ENCODE assay signal across 11 cellular contexts in genomic region chr17:40103082-40103741, GRCh38. TPM values are rescaled to one million over a fixed set of nuclear protein-coding genes. Genes with fewer than 3 reads are reported as not detected.
DNase-seq lines count a peak whose midpoint lies in the region; ATAC-seq, FAIRE-seq and TF ChIP-seq lines count a peak whose summit lies in the region.
"Had no signal": no experiment of that assay in that cellular context is flagged by ENCODE, and none has a peak within 500 bp of the region (broad histone marks: within the 10 kb centered on the region; RNA-seq: fewer than 3 reads in every experiment).

No MANE protein-coding gene starts in this region.

- BruUV-seq in K562 (replicated peaks; lab: Mats Ljungman, UMichigan): no TSS peak

- TF ChIP-seq RAD21 in K562 (CRISPR knock-in tag; conservative IDR thresholded peaks at IDR 0.05 in 1 of 2, IDR thresholded peaks at IDR 0.05 in 1 of 2): no peak

- H4K20me1 ChIP-seq in K562 (replicated peaks; ENCODE audit: control insufficient read depth, insufficient read depth, low read length): no peaks in the 10 kb centered on the region

- no peak for DNase-seq in activated naive CD4-positive, alpha-beta T cell treated with anti-CD3 and anti-CD28 coated beads, Interleukin-2, amount 50 U/mL, for 72 hours (ENCODE audit: low spot score in 2 of 2)
- DNase-seq in K562 (ENCODE audit: extremely low read depth in 1 of 4, low spot score in 3 of 4) (no peak), transverse colon (no peak), hepatic stellate cell (ENCODE audit: low spot score) (no peak)
- DNase-seq: NCI-H1930, SIG-M5 had no signal

- no peak for ATAC-seq in activated naive CD4-positive, alpha-beta T cell treated with anti-CD3 and anti-CD28 coated beads, Interleukin-2, amount 50 U/mL, for 72 hours
- no peak for ATAC-seq in K562
- no peak for ATAC-seq in GM19397 (IDR thresholded peaks at IDR 0.05; ENCODE audit: unreplicated experiment)
- ATAC-seq in GM18498 (IDR thresholded peaks at IDR 0.05; ENCODE audit: unreplicated experiment): no peak

- TF ChIP-seq EP300 in K562 (IDR thresholded peaks at IDR 0.05; ENCODE audit: low read length) (no peak), transverse colon (IDR thresholded peaks at IDR 0.05; ENCODE audit: low read depth) (no peak)

- no peaks in the 10 kb centered on the region for H3K36me3 Mint-ChIP-seq in activated naive CD4-positive, alpha-beta T cell treated with anti-CD3 and anti-CD28 coated beads, Interleukin-2, amount 50 U/mL, for 24 hours
- peaks cover 0 to 22% of the 10 kb centered on the region in 2 donors for H3K36me3 Mint-ChIP-seq in activated naive CD4-positive, alpha-beta T cell treated with anti-CD3 and anti-CD28 coated beads, Interleukin-2, amount 50 U/mL, for 72 hours

- no peaks in the 10 kb centered on the region for H3K9me3 Mint-ChIP-seq in activated naive CD4-positive, alpha-beta T cell treated with anti-CD3 and anti-CD28 coated beads, Interleukin-2, amount 50 U/mL, for 24 hours
- H3K9me3 Mint-ChIP-seq in activated naive CD4-positive, alpha-beta T cell treated with anti-CD3 and anti-CD28 coated beads, Interleukin-2, amount 50 U/mL, for 72 hours: peaks cover 0 to 8% of the 10 kb centered on the region in 2 donors

- H3K27me3 ChIP-seq in K562 (ENCODE audit: control insufficient read depth in 2 of 2, insufficient read depth in 2 of 2, low read length in 2 of 2) (no peaks in the 10 kb centered on the region), mucosa of stomach (ENCODE audit: control insufficient read depth, insufficient read depth, low read length) (no peaks in the 10 kb centered on the region), transverse colon (no peaks in the 10 kb centered on the region)

- peak overlapping the region; percentile 80 for H2AFZ ChIP-seq in K562 (ENCODE audit: low read depth, low read length)

- H3K9ac ChIP-seq in K562 (ENCODE audit: insufficient read depth in 1 of 2, low read depth in 2 of 2, low read length in 2 of 2): peak overlapping the region; percentile 6 to 85; a peak in 2 of 4 replicates
- peak overlapping the region; percentile 46 for H3K9ac ChIP-seq in mucosa of stomach (ENCODE audit: low read length)

- H3K36me3 ChIP-seq in K562 (ENCODE audit: control insufficient read depth, insufficient read depth, low read length) (peaks cover 5% of the 10 kb centered on the region; the same call in 1 of the 3 replicates), mucosa of stomach (ENCODE audit: control insufficient read depth, insufficient read depth, low read length) (no peaks in the 10 kb centered on the region), transverse colon (no peaks in the 10 kb centered on the region)

- H3K4me1 ChIP-seq in K562 (replicated peaks in 1 of 2; ENCODE audit: control insufficient read depth in 2 of 2, insufficient read depth in 2 of 2, low read length in 2 of 2) (peaks cover 53 to 54% of the 10 kb centered on the region in 2 experiments), mucosa of stomach (ENCODE audit: control insufficient read depth, insufficient read depth, low read length) (peaks cover 74% of the 10 kb centered on the region), transverse colon (peaks cover 69 to 89% (median 80%) of the 10 kb centered on the region in 4 donors)

- in situ Hi-C loops in K562 (cut with MboI) (no loop called here), transverse colon (cut with MboI; ENCODE audit: low pct_ligation_motif_present in 1 of 4, low pct_unique_long_range_greater_than_20kb in 1 of 4, low sequenced_read_pairs in 3 of 4) (no loop called here)

- peak overlapping the region; percentile 53 for H3K27ac Mint-ChIP-seq in activated naive CD4-positive, alpha-beta T cell treated with anti-CD3 and anti-CD28 coated beads, Interleukin-2, amount 50 U/mL, for 24 hours
- H3K27ac Mint-ChIP-seq in activated naive CD4-positive, alpha-beta T cell treated with anti-CD3 and anti-CD28 coated beads, Interleukin-2, amount 50 U/mL, for 72 hours: no peak overlapping the region

- CTCF ChIA-PET in K562 (lab: Yijun Ruan, JAX; ENCODE audit: low intra/inter-chr PET ratio): no interaction called here

- TF ChIP-seq POLR2A in K562 (conservative IDR thresholded peaks at IDR 0.05) (no peak), transverse colon (IDR thresholded peaks at IDR 0.05) (no peak)

- H3K4me3 ChIP-seq in K562: no peak overlapping the region
- H3K4me3 ChIP-seq in mucosa of stomach (ENCODE audit: low read length): no peak overlapping the region
- H3K4me3 ChIP-seq in transverse colon: no peak overlapping the region

- TF ChIP-seq CTCF in K562 (IDR thresholded peaks at IDR 0.05 in 2 of 3, conservative IDR thresholded peaks at IDR 0.05 in 1 of 3; ENCODE audit: insufficient read depth in 2 of 3, low read depth in 1 of 3, low read length in 3 of 3) (no peak), transverse colon (IDR thresholded peaks at IDR 0.05) (no peak)

- H3K79me2 ChIP-seq in K562 (ENCODE audit: control insufficient read depth, insufficient read depth, low read length): peaks cover 18% of the 10 kb centered on the region

- H3K27ac ChIP-seq in K562 (ENCODE audit: extremely low read depth, low read depth, low read length): peak overlapping the region; percentile 18; the same call in 1 of the 3 replicates
- peak overlapping the region; percentile 93 to 99 (median 96) for H3K27ac ChIP-seq in transverse colon

- WGBS in K562 (ENCODE audit: insufficient coverage, low coverage, missing lambda C conversion rate): 68% methylated on average over 3 of the region's 3 CpGs
- 30 to 43% methylated on average over 2 to 3 of the region's 3 CpGs for WGBS in transverse colon (ENCODE audit: low coverage in 1 of 2), 2 donors

- POLR2A ChIA-PET in K562 (lab: Yijun Ruan, JAX): interaction anchor here (0.6 to 5.6 kb wide), 7 partner anchors 9 to 1295 kb away, joined by 3 to 66 read pairs (median 4); no protein-coding TSS in a partner anchor

- H3K4me3 Mint-ChIP-seq in activated naive CD4-positive, alpha-beta T cell treated with anti-CD3 and anti-CD28 coated beads, Interleukin-2, amount 50 U/mL, for 24 hours: no peak overlapping the region

- intact Hi-C loops in K562 (cut with micrococcal nuclease): no loop called here
- intact Hi-C loops in transverse colon (cut with DNase I; ENCODE audit: low total_unique reads): no loop called here

- peaks cover 1% of the 10 kb centered on the region for H3K9me1 ChIP-seq in K562 (ENCODE audit: control insufficient read depth, insufficient read depth, low read length)

- no peak for FAIRE-seq in K562 (lab: Jason Lieb, UNC)
- FAIRE-seq: colon had no signal

- H3K9me3 ChIP-seq in K562 (replicated peaks; ENCODE audit: control insufficient read depth, insufficient read depth, low read depth, low read length): no peaks in the 10 kb centered on the region
- H3K9me3 ChIP-seq in mucosa of stomach (ENCODE audit: control insufficient read depth, low read length): no peaks in the 10 kb centered on the region
- no peaks in the 10 kb centered on the region for H3K9me3 ChIP-seq in transverse colon

- H3K27me3 Mint-ChIP-seq in activated naive CD4-positive, alpha-beta T cell treated with anti-CD3 and anti-CD28 coated beads, Interleukin-2, amount 50 U/mL, for 24 hours: no peaks in the 10 kb centered on the region

- H3K4me2 ChIP-seq in K562 (ENCODE audit: insufficient read depth, low read length): no peak overlapping the region

- peaks cover 93% of the 10 kb centered on the region for H3K4me1 Mint-ChIP-seq in activated naive CD4-positive, alpha-beta T cell treated with anti-CD3 and anti-CD28 coated beads, Interleukin-2, amount 50 U/mL, for 24 hours

RNA-seq across cellular contexts. Expression of gene NR1D1, which starts 2.8 kb away (rescaled TPM):
- 10 to 100 TPM in 1 of 2 donors, 1 to 10 TPM in 1; 4.8 to 26.7 TPM for total RNA-seq in activated naive CD4-positive, alpha-beta T cell treated with anti-CD3 and anti-CD28 coated beads, Interleukin-2, amount 50 U/mL, for 72 hours
- 2.3 and 7.8 TPM in 2 replicates for total RNA-seq in K562 (2011; cell fraction: chromatin; rRNA removed; ENCODE audit: low replicate concordance)
- 3.6 and 4.0 TPM in 2 replicates for total RNA-seq in K562 (2011; cell fraction: nucleolus; rRNA removed)
- total RNA-seq in K562 (2011; cell fraction: nucleoplasm; rRNA removed): 3.1 and 3.2 TPM in 2 replicates
- total RNA-seq in K562 (2014; rRNA removed): 0.78 and 1.00 TPM in 2 replicates
- total RNA-seq in K562 (2014; rRNA removed; fragmentation: Illumina TruSeq; extraction: Trizol): 0.32 and 0.47 TPM in 2 replicates
- total RNA-seq in K562 (2015; rRNA removed; fragmentation: Illumina TruSeq; extraction: Trizol): 0.65 and 1.2 TPM in 2 replicates
- total RNA-seq in K562 (2021): 6.6 and 7.7 TPM in 2 replicates
- polyA plus RNA-seq in K562 (2011; rRNA removed): 0.25 and 0.41 TPM in 2 replicates
- 0.21 and 0.89 TPM in 2 replicates for polyA plus RNA-seq in K562 (2011; cell fraction: cytosol; rRNA removed)
- polyA plus RNA-seq in K562 (2011; cell fraction: nucleus; rRNA removed): 1.3 and 5.0 TPM in 2 replicates
- 5.3 and 5.4 TPM in 2 replicates for polyA plus RNA-seq in K562 (2012)
- 4.7 and 6.9 TPM in 2 replicates for polyA plus RNA-seq in K562 (2014; fragmentation: Illumina TruSeq; extraction: Trizol)
- polyA plus RNA-seq in K562 (2014; fragmentation: Nextera tagmentation; extraction: Ambion mirVana): under 1 TPM; 0.27 TPM
- polyA plus RNA-seq in K562 (2014; rRNA removed): 1.4 and 2.0 TPM in 2 replicates
- polyA minus RNA-seq in K562 (2011; rRNA and poly(A)+ RNA removed): 0.42 and 0.63 TPM in 2 replicates
- 0.46 and 3.3 TPM in 2 replicates for polyA minus RNA-seq in K562 (2011; cell fraction: cytosol; rRNA and poly(A)+ RNA removed)
- 2.2 and 2.6 TPM in 2 replicates for polyA minus RNA-seq in K562 (2011; cell fraction: nucleus; rRNA and poly(A)+ RNA removed)
- total RNA-seq in transverse colon: 10 to 100 TPM in 1 of 4 donors, 1 to 10 TPM in 3; 4.8 to 18.0 (median 7.3) TPM

RNA-seq across cellular contexts. Expression of gene MSL1, which starts 18.6 kb away (rescaled TPM):
- 100 to 1,000 TPM in 1 of 2 donors, 10 to 100 TPM in 1; 83.4 to 140 TPM for total RNA-seq in activated naive CD4-positive, alpha-beta T cell treated with anti-CD3 and anti-CD28 coated beads, Interleukin-2, amount 50 U/mL, for 72 hours
- total RNA-seq in K562 (2011; cell fraction: chromatin; rRNA removed; ENCODE audit: low replicate concordance): 152 and 243 TPM in 2 replicates
- total RNA-seq in K562 (2011; cell fraction: nucleolus; rRNA removed): 80.5 and 93.3 TPM in 2 replicates
- total RNA-seq in K562 (2011; cell fraction: nucleoplasm; rRNA removed): 126 and 148 TPM in 2 replicates
- total RNA-seq in K562 (2014; rRNA removed) (51.7 and 52.4 TPM in 2 replicates), K562 (2014; rRNA removed; fragmentation: Illumina TruSeq; extraction: Trizol) (61.9 and 64.9 TPM in 2 replicates), K562 (2015; rRNA removed; fragmentation: Illumina TruSeq; extraction: Trizol) (77.8 and 91.8 TPM in 2 replicates), K562 (2021) (48.6 and 61.8 TPM in 2 replicates), transverse colon (100 to 1,000 TPM in 2 of 4 donors, 10 to 100 TPM in 2; 73.9 to 258 (median 90.6) TPM)
- polyA plus RNA-seq in K562 (2011; rRNA removed) (48.0 and 66.7 TPM in 2 replicates), K562 (2014; fragmentation: Illumina TruSeq; extraction: Trizol) (99.3 and 120 TPM in 2 replicates), K562 (2014; fragmentation: Nextera tagmentation; extraction: Ambion mirVana) (10 to 100 TPM; 13.8 to 13.9 TPM), K562 (2014; rRNA removed) (62.8 and 74.1 TPM in 2 replicates)
- polyA plus RNA-seq in K562 (2011; cell fraction: cytosol; rRNA removed): 15.6 and 17.6 TPM in 2 replicates
- 122 and 128 TPM in 2 replicates for polyA plus RNA-seq in K562 (2011; cell fraction: nucleus; rRNA removed)
- 40.1 and 52.3 TPM in 2 replicates for polyA plus RNA-seq in K562 (2012)
- polyA minus RNA-seq in K562 (2011; rRNA and poly(A)+ RNA removed): 56.6 and 69.1 TPM in 2 replicates
- polyA minus RNA-seq in K562 (2011; cell fraction: cytosol; rRNA and poly(A)+ RNA removed): 16.1 and 30.2 TPM in 2 replicates
- 40.7 and 50.6 TPM in 2 replicates for polyA minus RNA-seq in K562 (2011; cell fraction: nucleus; rRNA and poly(A)+ RNA removed)

RNA-seq across cellular contexts. Expression of gene CASC3, which starts 37.1 kb away (rescaled TPM):
- total RNA-seq in activated naive CD4-positive, alpha-beta T cell treated with anti-CD3 and anti-CD28 coated beads, Interleukin-2, amount 50 U/mL, for 72 hours: 100 to 1,000 TPM; 104 to 212 TPM
- total RNA-seq in K562 (2011; cell fraction: chromatin; rRNA removed; ENCODE audit: low replicate concordance): 240 and 242 TPM in 2 replicates
- total RNA-seq in K562 (2011; cell fraction: nucleolus; rRNA removed): 98.2 and 103 TPM in 2 replicates
- 184 and 228 TPM in 2 replicates for total RNA-seq in K562 (2011; cell fraction: nucleoplasm; rRNA removed)
- total RNA-seq in K562 (2014; rRNA removed): 21.5 and 30.8 TPM in 2 replicates
- total RNA-seq in K562 (2014; rRNA removed; fragmentation: Illumina TruSeq; extraction: Trizol): 38.2 and 38.7 TPM in 2 replicates
- 34.4 and 36.5 TPM in 2 replicates for total RNA-seq in K562 (2015; rRNA removed; fragmentation: Illumina TruSeq; extraction: Trizol)
- 57.5 and 61.1 TPM in 2 replicates for total RNA-seq in K562 (2021)
- polyA plus RNA-seq in K562 (2011; rRNA removed): 43.3 and 51.8 TPM in 2 replicates
- 29.1 and 32.3 TPM in 2 replicates for polyA plus RNA-seq in K562 (2011; cell fraction: cytosol; rRNA removed)
- 191 and 220 TPM in 2 replicates for polyA plus RNA-seq in K562 (2011; cell fraction: nucleus; rRNA removed)
- 48.8 and 57.5 TPM in 2 replicates for polyA plus RNA-seq in K562 (2012)
- polyA plus RNA-seq in K562 (2014; fragmentation: Illumina TruSeq; extraction: Trizol): 56.5 and 65.1 TPM in 2 replicates
- polyA plus RNA-seq in K562 (2014; fragmentation: Nextera tagmentation; extraction: Ambion mirVana): 10 to 100 TPM; 12.5 to 16.9 TPM
- polyA plus RNA-seq in K562 (2014; rRNA removed): 35.2 and 38.9 TPM in 2 replicates
- polyA minus RNA-seq in K562 (2011; rRNA and poly(A)+ RNA removed): 30.6 and 33.1 TPM in 2 replicates
- 13.3 and 20.1 TPM in 2 replicates for polyA minus RNA-seq in K562 (2011; cell fraction: cytosol; rRNA and poly(A)+ RNA removed)
- 26.1 and 31.4 TPM in 2 replicates for polyA minus RNA-seq in K562 (2011; cell fraction: nucleus; rRNA and poly(A)+ RNA removed)
- 10 to 100 TPM; 41.8 to 65.1 (median 51.0) TPM for total RNA-seq in transverse colon

RNA-seq across cellular contexts. Expression of gene THRA, which starts 40.4 kb away (rescaled TPM):
- 10 to 100 TPM; 14.5 to 19.3 TPM for total RNA-seq in activated naive CD4-positive, alpha-beta T cell treated with anti-CD3 and anti-CD28 coated beads, Interleukin-2, amount 50 U/mL, for 72 hours
- total RNA-seq in K562 (2011; cell fraction: chromatin; rRNA removed; ENCODE audit: low replicate concordance): 10.8 and 15.6 TPM in 2 replicates
- 7.5 and 8.0 TPM in 2 replicates for total RNA-seq in K562 (2011; cell fraction: nucleolus; rRNA removed)
- total RNA-seq in K562 (2011; cell fraction: nucleoplasm; rRNA removed): 10.3 and 15.7 TPM in 2 replicates
- total RNA-seq in K562 (2014; rRNA removed) (13.8 and 18.9 TPM in 2 replicates), K562 (2014; rRNA removed; fragmentation: Illumina TruSeq; extraction: Trizol) (7.5 and 9.1 TPM in 2 replicates), K562 (2015; rRNA removed; fragmentation: Illumina TruSeq; extraction: Trizol) (12.2 and 13.2 TPM in 2 replicates), K562 (2021) (22.7 and 23.4 TPM in 2 replicates), transverse colon (10 to 100 TPM; 32.6 to 82.6 (median 58.6) TPM)
- polyA plus RNA-seq in K562 (2011; rRNA removed) (8.3 and 9.3 TPM in 2 replicates), K562 (2014; fragmentation: Illumina TruSeq; extraction: Trizol) (19.7 and 21.6 TPM in 2 replicates), K562 (2014; fragmentation: Nextera tagmentation; extraction: Ambion mirVana) (under 1 TPM; 0.34 to 0.50 TPM), K562 (2014; rRNA removed) (12.7 and 13.8 TPM in 2 replicates)
- 7.8 and 12.5 TPM in 2 replicates for polyA plus RNA-seq in K562 (2011; cell fraction: cytosol; rRNA removed)
- polyA plus RNA-seq in K562 (2011; cell fraction: nucleus; rRNA removed): 7.3 and 15.8 TPM in 2 replicates
- 20.0 TPM in 2 replicates for polyA plus RNA-seq in K562 (2012)
- 5.8 and 9.7 TPM in 2 replicates for polyA minus RNA-seq in K562 (2011; rRNA and poly(A)+ RNA removed)
- polyA minus RNA-seq in K562 (2011; cell fraction: cytosol; rRNA and poly(A)+ RNA removed): 6.3 and 7.9 TPM in 2 replicates
- polyA minus RNA-seq in K562 (2011; cell fraction: nucleus; rRNA and poly(A)+ RNA removed): 2.3 and 2.6 TPM in 2 replicates

RNA-seq across cellular contexts. Expression of gene MED24, which starts 49.0 kb away (rescaled TPM):
- 100 to 1,000 TPM; 106 to 133 TPM for total RNA-seq in activated naive CD4-positive, alpha-beta T cell treated with anti-CD3 and anti-CD28 coated beads, Interleukin-2, amount 50 U/mL, for 72 hours
- 361 and 745 TPM in 2 replicates for total RNA-seq in K562 (2011; cell fraction: chromatin; rRNA removed; ENCODE audit: low replicate concordance)
- 434 and 442 TPM in 2 replicates for total RNA-seq in K562 (2011; cell fraction: nucleolus; rRNA removed)
- total RNA-seq in K562 (2011; cell fraction: nucleoplasm; rRNA removed): 293 and 327 TPM in 2 replicates
- total RNA-seq in K562 (2014; rRNA removed) (40.0 and 50.2 TPM in 2 replicates), K562 (2014; rRNA removed; fragmentation: Illumina TruSeq; extraction: Trizol) (40.3 and 48.9 TPM in 2 replicates), K562 (2015; rRNA removed; fragmentation: Illumina TruSeq; extraction: Trizol) (48.2 and 53.5 TPM in 2 replicates), K562 (2021) (102 and 108 TPM in 2 replicates), transverse colon (100 to 1,000 TPM in 2 of 4 donors, 10 to 100 TPM in 2; 64.3 to 294 (median 112) TPM)
- polyA plus RNA-seq in K562 (2011; rRNA removed) (76.3 and 110 TPM in 2 replicates), K562 (2014; fragmentation: Illumina TruSeq; extraction: Trizol) (117 and 129 TPM in 2 replicates), K562 (2014; fragmentation: Nextera tagmentation; extraction: Ambion mirVana) (1 to 10 TPM; 5.9 to 8.3 TPM), K562 (2014; rRNA removed) (73.3 and 74.8 TPM in 2 replicates)
- polyA plus RNA-seq in K562 (2011; cell fraction: cytosol; rRNA removed): 70.1 and 113 TPM in 2 replicates
- 331 and 574 TPM in 2 replicates for polyA plus RNA-seq in K562 (2011; cell fraction: nucleus; rRNA removed)
- 97.7 and 114 TPM in 2 replicates for polyA plus RNA-seq in K562 (2012)
- 79.0 and 96.5 TPM in 2 replicates for polyA minus RNA-seq in K562 (2011; rRNA and poly(A)+ RNA removed)
- polyA minus RNA-seq in K562 (2011; cell fraction: cytosol; rRNA and poly(A)+ RNA removed): 80.5 and 119 TPM in 2 replicates
- 146 and 149 TPM in 2 replicates for polyA minus RNA-seq in K562 (2011; cell fraction: nucleus; rRNA and poly(A)+ RNA removed)
